2 cellular contexts compared by ENCODE assay signal in genomic region chr15:67947254-67948039, GRCh38.
TF ChIP-seq lines count a peak whose summit lies in the region.

No MANE protein-coding gene starts in this region.

TF ChIP-seq in IMR-90, 13 proteins besides CTCF, POLR2A, EP300 and RAD21:
- no peak for TF ChIP-seq MAZ (IDR thresholded peaks at IDR 0.05; ENCODE audit: borderline replicate concordance, low read depth, low read length)
- TF ChIP-seq RFX5 (IDR thresholded peaks at IDR 0.05; ENCODE audit: low read depth, low read length), result no peak
- TF ChIP-seq MAFK (IDR thresholded peaks at IDR 0.05; ENCODE audit: low read depth, low read length), result peak; percentile 79
- TF ChIP-seq ELK1 (IDR thresholded peaks at IDR 0.05; ENCODE audit: borderline replicate concordance, low read depth, low read length), result no peak
- TF ChIP-seq SMC3 (IDR thresholded peaks at IDR 0.05; ENCODE audit: low read depth, low read length), result no peak

TF ChIP-seq in K562, 482 proteins besides CTCF, POLR2A, EP300 and RAD21:
- TF ChIP-seq SAP30 (IDR thresholded peaks at IDR 0.05; ENCODE audit: borderline replicate concordance, insufficient read depth, low read depth, low read length, poor library complexity, severe bottlenecking) (no peak), PTRF (tag; IDR thresholded peaks at IDR 0.05) (no peak), HMGN3 (IDR thresholded peaks at IDR 0.05; ENCODE audit: borderline replicate concordance, extremely low read depth, insufficient read length, low read depth, low read length) (no peak), CREB1 (IDR thresholded peaks at IDR 0.05) (no peak), CREB1 (CRISPR knock-in tag; IDR thresholded peaks at IDR 0.05) (no peak), ZBTB17 (CRISPR knock-in tag; IDR thresholded peaks at IDR 0.05) (no peak), ZNF146 (CRISPR knock-in tag; IDR thresholded peaks at IDR 0.05; ENCODE audit: unreplicated experiment) (no peak), ZNF507 (tag; conservative IDR thresholded peaks at IDR 0.05) (0 out of 2 replicates have a peak, but pooled peaks have one; percentile 6), DACH1 (IDR thresholded peaks at IDR 0.05; ENCODE audit: partially characterized antibody) (no peak), HDAC1 (IDR thresholded peaks at IDR 0.05) (no peak), MTA3 (IDR thresholded peaks at IDR 0.05; ENCODE audit: borderline replicate concordance) (no peak), NFE2 (IDR thresholded peaks at IDR 0.05; ENCODE audit: low read depth) (no peak), THRAP3 (IDR thresholded peaks at IDR 0.05; ENCODE audit: borderline replicate concordance) (no peak), RB1 (IDR thresholded peaks at IDR 0.05; ENCODE audit: low read depth) (no peak), GABPA (tag; conservative IDR thresholded peaks at IDR 0.05; ENCODE audit: low read depth) (no peak), NR0B1 (IDR thresholded peaks at IDR 0.05; ENCODE audit: partially characterized antibody) (no peak), SMAD1 (IDR thresholded peaks at IDR 0.05; ENCODE audit: low read depth, low read length, partially characterized antibody) (no peak), C11orf30 (IDR thresholded peaks at IDR 0.05; ENCODE audit: low read depth) (peak; percentile 65), KLF1 (tag; IDR thresholded peaks at IDR 0.05) (no peak), POLR2G (IDR thresholded peaks at IDR 0.05; ENCODE audit: low read depth, low read length) (no peak), NR2F6 (CRISPR knock-in tag; IDR thresholded peaks at IDR 0.05) (no peak), ZNF766 (CRISPR knock-in tag; conservative IDR thresholded peaks at IDR 0.05) (no peak), MAFK (IDR thresholded peaks at IDR 0.05; ENCODE audit: low read length) (peak; percentile 53; the same call in 1 of the 2 replicates), GTF2B (IDR thresholded peaks at IDR 0.05; ENCODE audit: extremely low read depth, insufficient read length) (no peak), MAFF (IDR thresholded peaks at IDR 0.05; ENCODE audit: low read length) (peak; percentile 48; the same call in 1 of the 2 replicates), MAFG (tag; conservative IDR thresholded peaks at IDR 0.05) (peak; percentile 31), TBL1XR1 (IDR thresholded peaks at IDR 0.05; ENCODE audit: low read length in 2 of 2) (no peak), IRF1 (CRISPR knock-in tag; IDR thresholded peaks at IDR 0.05; ENCODE audit: borderline replicate concordance) (no peak), RBFOX2 (IDR thresholded peaks at IDR 0.05; ENCODE audit: low read depth, low read length) (no peak), PCBP2 (IDR thresholded peaks at IDR 0.05; ENCODE audit: low read depth, low read length, poor library complexity, severe bottlenecking) (no peak), ZNF316 (IDR thresholded peaks at IDR 0.05) (peak; percentile 79), ILK (tag; IDR thresholded peaks at IDR 0.05; ENCODE audit: borderline replicate concordance, low read depth) (no peak), MITF (IDR thresholded peaks at IDR 0.05) (no peak), ZNF277 (CRISPR knock-in tag; IDR thresholded peaks at IDR 0.05; ENCODE audit: borderline replicate concordance) (no peak), ZBTB7A (IDR thresholded peaks at IDR 0.05; ENCODE audit: borderline replicate concordance, control insufficient read depth, low read depth, low read length) (no peak), U2AF1 (optimal IDR thresholded peaks at IDR 0.05; ENCODE audit: low read depth, low read length) (no peak)
